16 cellular contexts compared by ENCODE assay signal in genomic region chr6:102798631-102799030, GRCh38.
DNase-seq lines count a peak whose midpoint lies in the region; ATAC-seq and TF ChIP-seq lines count a peak whose summit lies in the region.
"Had no signal": no experiment of that assay in that cellular context is flagged by ENCODE, and none has a peak within 500 bp of the region (broad histone marks: within the 10 kb centered on the region; RNA-seq: fewer than 3 reads in every experiment).

No MANE protein-coding gene starts in this region.

- ATAC-seq in GM21825 (IDR thresholded peaks at IDR 0.05; ENCODE audit: unreplicated experiment) (no peak), HG03521 (IDR thresholded peaks at IDR 0.05; ENCODE audit: unreplicated experiment) (no peak), body of pancreas (no peak)
- ATAC-seq: HCT116 had no signal

- H3K4ac ChIP-seq in mesenchymal stem cell (ENCODE audit: low read depth in 1 of 2, low read length in 2 of 2): no peak overlapping the region

- no peaks in the 10 kb centered on the region for H3K27me3 ChIP-seq in mesenchymal stem cell (ENCODE audit: control insufficient read depth in 1 of 2, insufficient read depth in 1 of 2, low read length in 2 of 2)
- no peaks in the 10 kb centered on the region for H3K27me3 ChIP-seq in body of pancreas
- H3K27me3 ChIP-seq: SJSA1, spleen, transverse colon had no signal

- no peak overlapping the region for H3K23ac ChIP-seq in mesenchymal stem cell (ENCODE audit: low read length in 2 of 2)

- peak; percentile 11 for DNase-seq in AG08396 (ENCODE audit: low spot score)
- DNase-seq in NCI-H2029 (lab: John Stamatoyannopoulos, UW): peak; percentile 13
- peak; percentile 70 for DNase-seq in ecto neural progenitor cell (ENCODE audit: low spot score)
- DNase-seq in mesenchymal stem cell: peak; percentile 5
- DNase-seq in activated T-cell treated with anti-CD3 and anti-CD28 coated beads, Interleukin-2, amount 50 U/mL, for 1 hour: no peak
- no peak for DNase-seq in body of pancreas
- DNase-seq: dermis blood vessel endothelial cell; NK-92 treated with Interleukin-12 subunit alpha and Interleukin-12 subunit beta, amount 100 ng/mL, for 24 hours; nucleus accumbens; spleen; transverse colon; WERI-Rb-1 had no signal

- no peak overlapping the region for H2AK5ac ChIP-seq in mesenchymal stem cell (ENCODE audit: low read length, severe bottlenecking)

- H3K4me2 ChIP-seq in mesenchymal stem cell (ENCODE audit: low read length, poor library complexity, severe bottlenecking): peak overlapping the region; percentile 54

- peak overlapping the region; percentile 42 for H4K8ac ChIP-seq in mesenchymal stem cell (ENCODE audit: low read length)

- no peaks in the 10 kb centered on the region for H3K4me1 ChIP-seq in mesenchymal stem cell (ENCODE audit: control insufficient read depth, insufficient read depth, low read depth, low read length)
- no peaks in the 10 kb centered on the region for H3K4me1 ChIP-seq in body of pancreas
- H3K4me1 ChIP-seq: SJSA1, spleen, transverse colon had no signal

- TF ChIP-seq POLR2A in body of pancreas (IDR thresholded peaks at IDR 0.05): no peak

- WGBS in mesenchymal stem cell: 8% methylated on average over 13 of the region's 13 CpGs
- WGBS in body of pancreas, 2 donors: 9 to 13% methylated on average over 13 of the region's 13 CpGs

- no peak overlapping the region for H3K14ac ChIP-seq in mesenchymal stem cell (ENCODE audit: low read length in 2 of 2)

- H2BK15ac ChIP-seq in mesenchymal stem cell (ENCODE audit: low read depth, poor library complexity, severe bottlenecking): no peak overlapping the region

- H3K9ac ChIP-seq in mesenchymal stem cell (ENCODE audit: low read length): no peak overlapping the region

- H4K91ac ChIP-seq in mesenchymal stem cell (ENCODE audit: low read length): no peak overlapping the region

- peak overlapping the region; percentile 76 for H2AFZ ChIP-seq in mesenchymal stem cell (ENCODE audit: low read depth, low read length)

- H3K4me3 ChIP-seq in mesenchymal stem cell (ENCODE audit: insufficient read depth in 1 of 2, low read depth in 1 of 2, low read length in 2 of 2) (no peak overlapping the region), body of pancreas (no peak overlapping the region)
- H3K4me3 ChIP-seq: SJSA1, spleen, transverse colon had no signal

- H2BK120ac ChIP-seq in mesenchymal stem cell (ENCODE audit: low read depth, low read length): no peak overlapping the region

- H3K79me1 ChIP-seq in mesenchymal stem cell (replicated peaks; ENCODE audit: low read length, poor library complexity, severe bottlenecking): no peaks in the 10 kb centered on the region

- intact Hi-C loops in body of pancreas (cut with DNase I): no loop called here

- no peak overlapping the region for H2BK5ac ChIP-seq in mesenchymal stem cell (ENCODE audit: low read depth, low read length, poor library complexity, severe bottlenecking)

- H3K27ac ChIP-seq in mesenchymal stem cell (ENCODE audit: low read length, poor library complexity, severe bottlenecking) (no peak overlapping the region), body of pancreas (no peak overlapping the region)
- H3K27ac ChIP-seq: SJSA1, spleen, transverse colon, WERI-Rb-1 had no signal

- TF ChIP-seq CTCF in body of pancreas (IDR thresholded peaks at IDR 0.05): no peak

- H3K9me3 ChIP-seq in mesenchymal stem cell (ENCODE audit: control insufficient read depth, low read length) (no peaks in the 10 kb centered on the region), body of pancreas (no peaks in the 10 kb centered on the region)
- H3K9me3 ChIP-seq: SJSA1, transverse colon had no signal

- no peak overlapping the region for H2BK12ac ChIP-seq in mesenchymal stem cell (ENCODE audit: low read length in 2 of 2)

- H3K18ac ChIP-seq in mesenchymal stem cell (ENCODE audit: low read depth in 1 of 2, low read length in 2 of 2): no peak overlapping the region

- H3K36me3 ChIP-seq in mesenchymal stem cell (ENCODE audit: control insufficient read depth in 1 of 2, insufficient read depth in 2 of 2, low read depth in 1 of 2, low read length in 2 of 2) (no peaks in the 10 kb centered on the region), body of pancreas (replicated peaks in 1 of 2; ENCODE audit: insufficient read depth in 1 of 2, low read depth in 2 of 2) (no peaks in the 10 kb centered on the region)
- H3K36me3 ChIP-seq: SJSA1, spleen, transverse colon, WERI-Rb-1 had no signal

Comparison
In these comparisons a context has a peak if more than half of its experiments do, and no peak if none do; other contexts are left out.
1. DNase-seq: peak in AG08396 (single experiment), NCI-H2029 (single experiment), ecto neural progenitor cell (single experiment) and mesenchymal stem cell (single experiment); none in activated T-cell treated with anti-CD3 and anti-CD28 coated beads, Interleukin-2, amount 50 U/mL, for 1 hour (single experiment) and body of pancreas (0 of 4).